In genomic region chr19:4556574-4557185, GRCh38 we compare ENCODE assay signal across 9 cellular contexts. TPM values are rescaled to one million over a fixed set of nuclear protein-coding genes. Genes with fewer than 3 reads are reported as not detected.
DNase-seq lines count a peak whose midpoint lies in the region; ATAC-seq and TF ChIP-seq lines count a peak whose summit lies in the region.
"Had no signal": no experiment of that assay in that cellular context is flagged by ENCODE, and none has a peak within 500 bp of the region (broad histone marks: within the 10 kb centered on the region; RNA-seq: fewer than 3 reads in every experiment).

No MANE protein-coding gene starts in this region.

- no peak for TF ChIP-seq CTCF in GM13977 (IDR thresholded peaks at IDR 0.05; ENCODE audit: extremely low read depth, insufficient read depth, missing control alignments)

- intact Hi-C loops in left cardiac atrium (cut with DNase I): loop anchor here in 1 of 2 donors (5.0 kb wide), 1 partner anchor 76 kb away; no protein-coding TSS in a partner anchor

- DNase-seq in 8988T (peak; percentile 65), GM13977 (ENCODE audit: low spot score) (peak; percentile 70), RPMI8226 (peak; percentile 39), left cardiac atrium (peak; percentile 50), NCI-H446 treated with DMSO at 0.1 percent for 48 hours (lab: John Stamatoyannopoulos, UW) (no peak)

- peak; percentile 23 to 51 for ATAC-seq in left cardiac atrium
- no peak for ATAC-seq in HG02852 (IDR thresholded peaks at IDR 0.05; ENCODE audit: unreplicated experiment)
- ATAC-seq in HG03460 (IDR thresholded peaks at IDR 0.05; ENCODE audit: unreplicated experiment): no peak
- no peak for ATAC-seq in GM19351 (IDR thresholded peaks at IDR 0.05; ENCODE audit: unreplicated experiment)

- in situ Hi-C loops in GM13977 (cut with MboI; ENCODE audit: low pct_unique_long_range_greater_than_20kb, low sequenced_read_pairs, unreplicated experiment): no loop called here

RNA-seq across cellular contexts. Expression of gene SEMA6B, which starts 2.8 kb away (rescaled TPM):
- total RNA-seq in left cardiac atrium: 10 to 100 TPM; 15.0 to 24.8 TPM
- total RNA-seq: T-helper 1 cell treated with Interleukin-12 subunit alpha and Interleukin-12 subunit beta and Interleukin-4 antibody, amounts not matched to agents 30 ng/mL and 1 ng/mL, for 36 hours had no signal

RNA-seq across cellular contexts. Expression of gene LRG1, which starts 16.8 kb away (rescaled TPM):
- 1 to 10 TPM in 1 of 2 donors, under 1 TPM in 1; 0.88 to 1.1 TPM for total RNA-seq in left cardiac atrium

RNA-seq across cellular contexts. Expression of gene PLIN5, which starts 21.7 kb away (rescaled TPM):
- total RNA-seq in left cardiac atrium: 10 to 100 TPM; 32.7 to 47.8 TPM
- total RNA-seq: T-helper 1 cell treated with Interleukin-12 subunit alpha and Interleukin-12 subunit beta and Interleukin-4 antibody, amounts not matched to agents 30 ng/mL and 1 ng/mL, for 36 hours had no signal

RNA-seq across cellular contexts. Expression of gene PLIN4, which starts 38.4 kb away (rescaled TPM):
- 100 to 1,000 TPM; 331 to 357 TPM for total RNA-seq in left cardiac atrium
- total RNA-seq: T-helper 1 cell treated with Interleukin-12 subunit alpha and Interleukin-12 subunit beta and Interleukin-4 antibody, amounts not matched to agents 30 ng/mL and 1 ng/mL, for 36 hours had no signal

Comparison
In these comparisons a context has a peak if more than half of its experiments do, and no peak if none do; other contexts are left out.
1. ATAC-seq: peak in left cardiac atrium (2 of 2); none in HG02852 (single experiment), HG03460 (single experiment) and GM19351 (single experiment).